21 cellular contexts compared by ENCODE assay signal in the genomic region with DNA sequence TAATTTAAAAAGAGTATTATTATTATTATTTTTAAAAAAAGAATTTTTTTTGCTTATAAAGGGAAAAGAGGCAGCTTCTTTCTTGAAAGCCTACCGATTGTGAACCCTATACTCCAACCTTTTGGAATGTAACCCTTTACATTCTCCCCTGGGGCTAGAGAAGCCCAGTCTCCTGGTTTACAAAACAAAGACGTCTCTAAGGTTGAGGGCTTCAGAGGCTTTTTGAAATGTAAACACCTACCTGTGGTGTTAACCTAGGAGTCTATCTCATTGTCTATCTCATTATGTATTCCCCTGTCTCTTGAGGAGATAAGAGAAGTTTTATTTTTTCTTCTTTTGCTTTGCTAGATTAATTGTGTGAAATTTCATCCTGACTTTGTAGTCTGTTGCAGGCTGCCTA. TPM values are rescaled to one million over a fixed set of nuclear protein-coding genes. Genes with fewer than 3 reads are reported as not detected.
A peak's percentile ranks its signal among the peaks of the same experiment; 100 is the strongest.
DNase-seq lines count a peak whose midpoint lies in the region; ATAC-seq and TF ChIP-seq lines count a peak whose summit lies in the region.
"Had no signal": no experiment of that assay in that cellular context is flagged by ENCODE, and none has a peak within 500 bp of the region (broad histone marks: within the 10 kb centered on the region; RNA-seq: fewer than 3 reads in every experiment).

No MANE protein-coding gene starts in this region.

- peaks cover 54% of the 10 kb centered on the region for H3K36me3 Mint-ChIP-seq in activated CD8-positive, alpha-beta T cell treated with anti-CD3 and anti-CD28 coated beads for 36 hours (ENCODE audit: low read depth)
- no peaks in the 10 kb centered on the region for H3K36me3 Mint-ChIP-seq in memory B cell

- no peaks in the 10 kb centered on the region for H3K9me3 Mint-ChIP-seq in activated CD8-positive, alpha-beta T cell treated with anti-CD3 and anti-CD28 coated beads for 36 hours
- H3K9me3 Mint-ChIP-seq in memory B cell, result no peaks in the 10 kb centered on the region
- H3K9me3 Mint-ChIP-seq: neural crest cell had no signal

- H3K9me3 ChIP-seq in upper lobe of right lung, result no peaks in the 10 kb centered on the region
- H3K9me3 ChIP-seq: BLaER1 treated with 17β-estradiol and CSF1 and Interleukin-3, amounts not matched to agents 10 nM and 100 nM; suprapubic skin had no signal

- peak overlapping the region; percentile 28 for H3K27ac Mint-ChIP-seq in activated CD8-positive, alpha-beta T cell treated with anti-CD3 and anti-CD28 coated beads for 36 hours
- H3K27ac Mint-ChIP-seq in memory B cell, result no peak overlapping the region

- H3K36me3 ChIP-seq in H7 (replicated peaks; ENCODE audit: control insufficient read depth, insufficient read depth, low read length), result no peaks in the 10 kb centered on the region
- no peaks in the 10 kb centered on the region for H3K36me3 ChIP-seq in upper lobe of right lung
- H3K36me3 ChIP-seq: BLaER1 treated with 17β-estradiol and CSF1 and Interleukin-3, amounts not matched to agents 10 nM and 100 nM; suprapubic skin had no signal

- intact Hi-C loops in activated CD8-positive, alpha-beta T cell treated with anti-CD3 and anti-CD28 coated beads for 36 hours (cut with micrococcal nuclease), result loop anchor here (5.0 kb wide), 1 partner anchor 87 kb away; no protein-coding TSS in a partner anchor
- intact Hi-C loops in upper lobe of right lung (cut with DNase I), result no loop called here

- POLR2A ChIA-PET in activated CD8-positive, alpha-beta T cell treated with anti-CD3 and anti-CD28 coated beads for 36 hours (lab: Charles Lee), result interaction anchor here (0.8 to 1.5 kb wide), 3 partner anchors 10 to 63 kb away, joined by 3 to 4 read pairs (median 3); no protein-coding TSS in a partner anchor

- no peaks in the 10 kb centered on the region for H3K27me3 Mint-ChIP-seq in activated CD8-positive, alpha-beta T cell treated with anti-CD3 and anti-CD28 coated beads for 36 hours
- H3K27me3 Mint-ChIP-seq in memory B cell, result peaks cover 11% of the 10 kb centered on the region

- DNase-seq in NCI-H2107 treated with DMSO at 0.1 percent for 48 hours (lab: John Stamatoyannopoulos, UW; ENCODE audit: unreplicated experiment) (peak; percentile 19), NCI-H2107 (lab: John Stamatoyannopoulos, UW) (no peak), H7 (peak; percentile 32), memory B cell (ENCODE audit: low spot score in 2 of 2) (no peak), upper lobe of right lung (no peak), NCI-H2227 (lab: John Stamatoyannopoulos, UW; ENCODE audit: unreplicated experiment) (no peak)
- no peak for DNase-seq in activated CD8-positive, alpha-beta T cell treated with anti-CD3 and anti-CD28 coated beads for 36 hours
- DNase-seq: cortex of kidney, DMS53, KBM-7, NCI-H524, retina had no signal

- H3K4me1 ChIP-seq in upper lobe of right lung, result no peaks in the 10 kb centered on the region
- H3K4me1 ChIP-seq: suprapubic skin had no signal

- H3K4me1 Mint-ChIP-seq in activated CD8-positive, alpha-beta T cell treated with anti-CD3 and anti-CD28 coated beads for 36 hours (ENCODE audit: low read depth), result peaks cover 65% of the 10 kb centered on the region
- H3K4me1 Mint-ChIP-seq in memory B cell, result peaks cover 41% of the 10 kb centered on the region

- no peak overlapping the region for H3K4me3 ChIP-seq in H7 (ENCODE audit: insufficient read depth, low read depth, low read length)
- H3K4me3 ChIP-seq in upper lobe of right lung, result no peak overlapping the region
- H3K4me3 ChIP-seq: BLaER1 treated with 17β-estradiol and CSF1 and Interleukin-3, amounts not matched to agents 10 nM and 100 nM; SK-N-MC; suprapubic skin had no signal

- peak overlapping the region; percentile 45 for H3K4me3 Mint-ChIP-seq in activated CD8-positive, alpha-beta T cell treated with anti-CD3 and anti-CD28 coated beads for 36 hours
- H3K4me3 Mint-ChIP-seq in memory B cell, result peak overlapping the region; percentile 58
- H3K4me3 Mint-ChIP-seq: neural crest cell had no signal

- H3K27ac ChIP-seq in upper lobe of right lung, result no peak overlapping the region
- H3K27ac ChIP-seq: 22Rv1; BLaER1 treated with 17β-estradiol and CSF1 and Interleukin-3, amounts not matched to agents 10 nM and 100 nM; HL-60; SK-N-MC; suprapubic skin; VCaP had no signal

- H3K27me3 ChIP-seq in H7 (ENCODE audit: control insufficient read depth, insufficient read depth, low read length), result peaks cover 88% of the 10 kb centered on the region
- no peaks in the 10 kb centered on the region for H3K27me3 ChIP-seq in upper lobe of right lung

- CTCF ChIA-PET in activated CD8-positive, alpha-beta T cell treated with anti-CD3 and anti-CD28 coated beads for 36 hours (lab: Charles Lee), result interaction anchor here (0.8 to 1.0 kb wide), 3 partner anchors 19 to 245 kb away, joined by 3 to 6 read pairs (median 3); no protein-coding TSS in a partner anchor

- ATAC-seq in activated CD8-positive, alpha-beta T cell treated with anti-CD3 and anti-CD28 coated beads for 36 hours, result no peak
- no peak for ATAC-seq in memory B cell (ENCODE audit: low read depth)
- ATAC-seq in GM18511 (IDR thresholded peaks at IDR 0.05; ENCODE audit: unreplicated experiment), result no peak
- ATAC-seq in upper lobe of right lung, result no peak

- TF ChIP-seq CTCF in activated CD8-positive, alpha-beta T cell treated with anti-CD3 and anti-CD28 coated beads for 36 hours (IDR thresholded peaks at IDR 0.05), result no peak
- TF ChIP-seq CTCF in upper lobe of right lung (IDR thresholded peaks at IDR 0.05), result no peak

RNA-seq across cellular contexts. Expression of a gene that starts 4.7 kb away (rescaled TPM):
- not detected in 2 replicates for total RNA-seq in H7 (2014; rRNA removed; shearing (Covaris generic))
- total RNA-seq in activated CD8-positive, alpha-beta T cell treated with anti-CD3 and anti-CD28 coated beads for 36 hours, result 10 to 100 TPM; 21.7 to 23.9 TPM
- total RNA-seq in upper lobe of right lung, result 3.8 TPM
- total RNA-seq: astrocyte, neural crest cell had no signal

Comparison
In these comparisons a context has a peak if more than half of its experiments do, and no peak if none do; other contexts are left out.
1. DNase-seq: peak in NCI-H2107 treated with DMSO at 0.1 percent for 48 hours (single experiment) and H7 (single experiment); none in NCI-H2107 (single experiment), activated CD8-positive, alpha-beta T cell treated with anti-CD3 and anti-CD28 coated beads for 36 hours (single experiment), memory B cell (0 of 2), upper lobe of right lung (single experiment) and NCI-H2227 (single experiment).